Comparison of ENCODE assay signal across 10 cellular contexts in the genomic region with DNA sequence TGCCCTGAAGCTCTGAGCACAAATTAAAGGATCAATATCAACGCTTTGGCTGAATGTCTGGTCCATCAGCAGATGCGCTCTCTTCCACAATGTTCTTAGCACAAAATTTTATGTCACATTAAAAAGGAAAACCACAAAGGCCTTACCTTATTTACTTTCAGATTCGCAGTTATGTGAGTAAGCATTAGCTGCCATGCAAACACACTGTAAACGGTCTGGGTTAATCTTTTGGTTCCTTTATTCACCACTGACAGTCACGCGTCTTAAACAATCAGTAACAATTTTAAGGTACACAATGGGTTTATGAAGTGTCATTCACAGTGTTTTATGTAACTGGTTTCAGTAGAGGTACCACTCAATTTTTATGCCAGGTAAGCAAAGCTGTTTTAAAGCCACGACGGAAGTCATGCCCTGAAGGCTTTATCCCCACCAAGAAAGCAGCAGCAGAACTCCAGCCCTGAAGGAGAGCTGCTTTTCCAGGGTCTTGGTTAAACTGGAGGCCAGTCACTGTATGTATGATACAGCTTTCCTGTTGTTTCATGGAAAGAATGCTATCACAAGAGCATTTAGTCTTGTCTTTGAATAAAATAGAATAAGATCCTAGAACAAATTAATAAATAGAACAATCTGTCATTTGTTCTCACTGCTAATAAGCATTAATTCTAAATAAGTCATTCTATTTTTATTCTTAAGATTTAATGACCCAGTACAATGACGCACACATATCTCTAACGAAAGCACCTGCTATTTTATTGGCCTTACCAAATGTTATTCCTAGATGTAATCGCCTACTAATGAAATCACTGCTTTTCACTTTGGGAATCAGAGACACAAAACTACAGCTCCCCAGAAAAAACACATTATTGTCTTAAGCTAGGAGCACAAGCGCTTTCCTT.
DNase-seq lines count a peak whose midpoint lies in the region; ATAC-seq, FAIRE-seq and TF ChIP-seq lines count a peak whose summit lies in the region.
"Had no signal": no experiment of that assay in that cellular context is flagged by ENCODE, and none has a peak within 500 bp of the region (broad histone marks: within the 10 kb centered on the region; RNA-seq: fewer than 3 reads in every experiment).

No MANE protein-coding gene starts in this region.

- no peaks in the 10 kb centered on the region for H3K9me3 ChIP-seq in GM12878 (replicated peaks; ENCODE audit: control insufficient read depth, insufficient read depth, low read length)
- no peaks in the 10 kb centered on the region for H3K9me3 ChIP-seq in sigmoid colon

- no peak overlapping the region for H3K27ac ChIP-seq in GM12878 (ENCODE audit: control insufficient read depth, insufficient read depth)
- no peak overlapping the region for H3K27ac ChIP-seq in sigmoid colon

- WGBS in GM12878 (ENCODE audit: insufficient coverage, insufficient replicate concordance, low lambda C conversion rate, missing lambda C conversion rate), result 61% methylated on average over 12 of the region's 12 CpGs
- WGBS in sigmoid colon, 2 donors, result 36 to 59% methylated on average over 12 of the region's 12 CpGs

- H3K4me3 ChIP-seq in GM12878, result no peak overlapping the region
- H3K4me3 ChIP-seq in sigmoid colon, result no peak overlapping the region

- CTCF ChIA-PET in GM12878 (lab: Yijun Ruan, JAX), result interaction anchor here (1.0 to 1.6 kb wide), 5 partner anchors 8 to 235 kb away, joined by 3 to 5 read pairs (median 4); no protein-coding TSS in a partner anchor
- CTCF ChIA-PET in HEK293T (lab: Yijun Ruan, JAX), result no interaction called here

- in situ Hi-C loops in GM12878 (cut with MboI), result no loop called here

- RAD21 ChIA-PET in GM12878 (lab: Charles Lee; ENCODE audit: unreplicated experiment), result no interaction called here

- SMC1A ChIA-PET in GM12878 (lab: Charles Lee; ENCODE audit: uncharacterized antibody, unreplicated experiment), result interaction anchor here (1.1 to 4.0 kb wide), 4 partner anchors 9 to 25 kb away, joined by 3 to 15 read pairs (median 3); no protein-coding TSS in a partner anchor

- H3K79me2 ChIP-seq in GM12878 (ENCODE audit: control insufficient read depth, insufficient read depth, low read length), result no peaks in the 10 kb centered on the region

- no peaks in the 10 kb centered on the region for H3K27me3 ChIP-seq in GM12878 (replicated peaks in 1 of 2; ENCODE audit: control insufficient read depth in 2 of 2, insufficient read depth in 2 of 2, low read length in 1 of 2)
- no peaks in the 10 kb centered on the region for H3K27me3 ChIP-seq in sigmoid colon

- TF ChIP-seq POLR2A in GM12878 (IDR thresholded peaks at IDR 0.05; ENCODE audit: low read depth, low read length) (no peak), sigmoid colon (IDR thresholded peaks at IDR 0.05) (no peak)

- peak; percentile 71 for FAIRE-seq in GM12878 (lab: Jason Lieb, UNC)

- TF ChIP-seq RAD21 in GM12878 (IDR thresholded peaks at IDR 0.05; ENCODE audit: insufficient read depth, low read depth, low read length), result no peak

- intact Hi-C loops in GM12878 (cut with micrococcal nuclease; ENCODE audit: unreplicated experiment), result no loop called here
- intact Hi-C loops in sigmoid colon (cut with DNase I), result no loop called here

- DNase-seq in DMS53 (lab: John Stamatoyannopoulos, UW) (peak; percentile 84), NCI-H1092 (lab: John Stamatoyannopoulos, UW) (peak; percentile 46), GM12878 (ENCODE audit: low read depth, low spot score) (no peak), HEK293T (ENCODE audit: extremely low spot score) (no peak), hippocampal formation (lab: John Stamatoyannopoulos, UW) (no peak), sigmoid colon (no peak)
- DNase-seq: activated CD4-positive, alpha-beta T cell treated with anti-CD3 and anti-CD28 coated beads for 48 hours had no signal

- H3K9ac ChIP-seq in GM12878 (ENCODE audit: control insufficient read depth, insufficient read depth, low read length), result no peak overlapping the region

- H3K36me3 ChIP-seq in GM12878 (ENCODE audit: control insufficient read depth in 2 of 2, insufficient read depth in 2 of 2, low read length in 1 of 2), result peaks cover 0 to 3% of the 10 kb centered on the region in 2 experiments; a peak in 2 of 4 replicates
- H3K36me3 ChIP-seq in sigmoid colon, result no peaks in the 10 kb centered on the region

- no peaks in the 10 kb centered on the region for H4K20me1 ChIP-seq in GM12878 (ENCODE audit: control insufficient read depth, insufficient read depth)

- H3K4me1 ChIP-seq in GM12878 (ENCODE audit: control insufficient read depth, insufficient read depth, low read length) (peaks cover 2% of the 10 kb centered on the region; the same call in 1 of the 2 replicates), sigmoid colon (no peaks in the 10 kb centered on the region)

- POLR2A ChIA-PET in GM12878 (lab: Charles Lee), result no interaction called here
- POLR2A ChIA-PET in HEK293T (lab: Yijun Ruan, JAX), result interaction anchor here (0.9 kb wide), 1 partner anchor 8 kb away, joined by 3 read pairs; no protein-coding TSS in a partner anchor

- peak; percentile 79 for ATAC-seq in GM21619 (IDR thresholded peaks at IDR 0.05; ENCODE audit: unreplicated experiment)
- no peak for ATAC-seq in GM12878
- ATAC-seq in HG03280 (IDR thresholded peaks at IDR 0.05; ENCODE audit: unreplicated experiment), result no peak
- ATAC-seq: left lobe of liver had no signal

- TF ChIP-seq EP300 in GM12878 (IDR thresholded peaks at IDR 0.05; ENCODE audit: borderline replicate concordance in 1 of 2, control insufficient read depth in 1 of 2, low read depth in 2 of 2, low read length in 2 of 2) (no peak), sigmoid colon (IDR thresholded peaks at IDR 0.05) (no peak)

- TF ChIP-seq CTCF in GM12878 (IDR thresholded peaks at IDR 0.05 in 2 of 3, conservative IDR thresholded peaks at IDR 0.05 in 1 of 3; ENCODE audit: control insufficient read depth in 2 of 3, extremely low read depth in 1 of 3, insufficient read depth in 1 of 3, low read depth in 3 of 3, low read length in 3 of 3) (no peak), sigmoid colon (IDR thresholded peaks at IDR 0.05) (no peak)

- peak overlapping the region; percentile 12; the same call in 1 of the 2 replicates for H2AFZ ChIP-seq in GM12878 (ENCODE audit: control insufficient read depth, low read depth, low read length)

- H3K4me2 ChIP-seq in GM12878 (ENCODE audit: control insufficient read depth, insufficient read depth), result no peak overlapping the region

- no TSS peak for BruUV-seq in GM12878 (replicated peaks; lab: Mats Ljungman, UMichigan)

TF ChIP-seq in GM12878, 131 proteins besides CTCF, POLR2A, EP300 and RAD21:
- TF ChIP-seq EZH2 (IDR thresholded peaks at IDR 0.05; ENCODE audit: borderline replicate concordance, control insufficient read depth, low read depth, low read length) (no peak), BHLHE40 (IDR thresholded peaks at IDR 0.05; ENCODE audit: borderline replicate concordance in 1 of 2, low read depth in 2 of 2, low read length in 1 of 2) (peak; percentile 14 to 21; a peak in 1 of 4 replicates), RUNX3 (IDR thresholded peaks at IDR 0.05; ENCODE audit: low read length) (peak; percentile 59)

TF ChIP-seq in HEK293T, 16 proteins besides CTCF, POLR2A, EP300 and RAD21:
- TF ChIP-seq SUZ12 (IDR thresholded peaks at IDR 0.05) (no peak), SP1 (IDR thresholded peaks at IDR 0.05) (no peak), CTBP1 (IDR thresholded peaks at IDR 0.05; ENCODE audit: borderline replicate concordance) (no peak), NFRKB (IDR thresholded peaks at IDR 0.05) (no peak), FOXA1 (IDR thresholded peaks at IDR 0.05) (no peak), LEF1 (IDR thresholded peaks at IDR 0.05; ENCODE audit: borderline replicate concordance) (no peak), ZNF384 (IDR thresholded peaks at IDR 0.05) (no peak), BHLHE40 (IDR thresholded peaks at IDR 0.05; ENCODE audit: borderline replicate concordance) (no peak), FOXK2 (IDR thresholded peaks at IDR 0.05) (no peak), TARDBP (IDR thresholded peaks at IDR 0.05) (no peak), FOXM1 (IDR thresholded peaks at IDR 0.05; ENCODE audit: borderline replicate concordance) (no peak), L3MBTL2 (conservative IDR thresholded peaks at IDR 0.05) (no peak), ELF4 (IDR thresholded peaks at IDR 0.05) (no peak), ARNT (IDR thresholded peaks at IDR 0.05) (no peak), HDGF (IDR thresholded peaks at IDR 0.05; ENCODE audit: borderline replicate concordance) (no peak)
- TF ChIP-seq, protein P1, sequence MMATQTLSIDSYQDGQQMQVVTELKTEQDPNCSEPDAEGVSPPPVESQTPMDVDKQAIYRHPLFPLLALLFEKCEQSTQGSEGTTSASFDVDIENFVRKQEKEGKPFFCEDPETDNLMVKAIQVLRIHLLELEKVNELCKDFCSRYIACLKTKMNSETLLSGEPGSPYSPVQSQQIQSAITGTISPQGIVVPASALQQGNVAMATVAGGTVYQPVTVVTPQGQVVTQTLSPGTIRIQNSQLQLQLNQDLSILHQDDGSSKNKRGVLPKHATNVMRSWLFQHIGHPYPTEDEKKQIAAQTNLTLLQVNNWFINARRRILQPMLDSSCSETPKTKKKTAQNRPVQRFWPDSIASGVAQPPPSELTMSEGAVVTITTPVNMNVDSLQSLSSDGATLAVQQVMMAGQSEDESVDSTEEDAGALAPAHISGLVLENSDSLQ (IDR thresholded peaks at IDR 0.05), result no peak

Comparison
In these comparisons a context has a peak if more than half of its experiments do, and no peak if none do; other contexts are left out.
1. DNase-seq: peak in DMS53 (single experiment) and NCI-H1092 (single experiment); none in GM12878 (single experiment), HEK293T (single experiment), hippocampal formation (0 of 2) and sigmoid colon (single experiment).